In the genomic region with DNA sequence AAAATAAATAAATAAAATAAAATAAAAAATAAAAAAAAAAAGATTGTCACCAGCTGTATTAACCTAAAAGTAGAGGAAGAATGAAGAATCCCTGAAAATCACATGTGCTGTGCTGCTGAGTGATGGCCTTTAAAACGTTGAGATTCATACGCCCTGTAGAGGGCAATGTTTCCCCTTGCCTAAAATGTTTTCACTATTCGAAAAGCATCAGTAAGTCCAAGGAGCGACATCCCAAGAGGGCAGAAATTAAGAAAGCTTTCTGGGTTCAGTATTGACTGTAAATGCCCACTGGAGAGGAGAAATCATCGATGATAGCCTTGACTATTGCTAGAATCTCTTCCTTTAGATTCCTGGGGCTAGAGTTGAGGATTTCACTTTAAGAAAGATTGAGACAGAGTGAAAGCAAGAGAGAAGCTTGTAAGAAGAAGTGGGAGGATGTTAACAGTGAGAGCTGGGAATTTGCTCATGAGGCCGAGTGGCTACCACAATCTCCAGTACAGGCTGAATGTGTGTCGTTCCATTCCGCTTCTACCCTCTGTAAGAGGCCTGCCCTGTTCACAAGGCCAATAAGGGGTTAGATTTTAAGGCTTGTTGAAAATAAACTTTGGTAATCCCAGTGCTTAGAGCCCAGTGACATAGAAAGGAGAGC, we compare ENCODE assay signal across 9 cellular contexts.
DNase-seq lines count a peak whose midpoint lies in the region; ATAC-seq and TF ChIP-seq lines count a peak whose summit lies in the region.
"Had no signal": no experiment of that assay in that cellular context is flagged by ENCODE, and none has a peak within 500 bp of the region (broad histone marks: within the 10 kb centered on the region; RNA-seq: fewer than 3 reads in every experiment).

No MANE protein-coding gene starts in this region.

- ATAC-seq in GM18511 (IDR thresholded peaks at IDR 0.05; ENCODE audit: unreplicated experiment) (peak; percentile 67), HG03103 (IDR thresholded peaks at IDR 0.05; ENCODE audit: low read depth, unreplicated experiment) (peak; percentile 55), left colon (peak; percentile 61)

- no peak for TF ChIP-seq EP300 in suprapubic skin (IDR thresholded peaks at IDR 0.05)

- H3K36me3 ChIP-seq in BE2C: no peaks in the 10 kb centered on the region
- no peaks in the 10 kb centered on the region for H3K36me3 ChIP-seq in suprapubic skin
- H3K36me3 ChIP-seq: SJCRH30 had no signal

- TF ChIP-seq POLR2A in suprapubic skin (IDR thresholded peaks at IDR 0.05): no peak

- H3K27ac ChIP-seq in caudate nucleus (ENCODE audit: low read depth, low read length): peak overlapping the region; percentile 74
- H3K27ac ChIP-seq in suprapubic skin: peak overlapping the region; percentile 12
- H3K27ac ChIP-seq: SJCRH30 had no signal

- peak; percentile 75 for TF ChIP-seq CTCF in BE2C (IDR thresholded peaks at IDR 0.05; ENCODE audit: low read depth, low read length)
- TF ChIP-seq CTCF in suprapubic skin (IDR thresholded peaks at IDR 0.05): peak; percentile 21 to 58

- no peaks in the 10 kb centered on the region; the same call in 1 of the 2 replicates for H3K4me1 ChIP-seq in BE2C
- H3K4me1 ChIP-seq in suprapubic skin: peaks cover 23% of the 10 kb centered on the region

- H3K4me3 ChIP-seq in BE2C (ENCODE audit: low read depth, low read length) (no peak overlapping the region), suprapubic skin (peak overlapping the region; percentile 20)
- H3K4me3 ChIP-seq: SJCRH30 had no signal

- H3K9me3 ChIP-seq in BE2C (no peaks in the 10 kb centered on the region), suprapubic skin (no peaks in the 10 kb centered on the region)
- H3K9me3 ChIP-seq: SJCRH30 had no signal

- H3K27me3 ChIP-seq in BE2C (no peaks in the 10 kb centered on the region), suprapubic skin (no peaks in the 10 kb centered on the region)
- H3K27me3 ChIP-seq: SJCRH30 had no signal

- WGBS in suprapubic skin: 40% methylated on average over 8 of the region's 8 CpGs

- no peak for DNase-seq in BE2C
- DNase-seq in NCI-H82 (lab: John Stamatoyannopoulos, UW): peak; percentile 81
- peak in 18 of 61 donors; percentile 4 to 57 (median 18) for DNase-seq in caudate nucleus (lab: John Stamatoyannopoulos, UW)
- DNase-seq in left colon: no peak
- no peak for DNase-seq in suprapubic skin (ENCODE audit: low spot score in 2 of 2)
- DNase-seq in mesenteric fat pad (ENCODE audit: low spot score): no peak

- intact Hi-C loops in left colon (cut with DNase I, micrococcal nuclease): no loop called here
